11 cellular contexts compared by ENCODE assay signal in the genomic region with DNA sequence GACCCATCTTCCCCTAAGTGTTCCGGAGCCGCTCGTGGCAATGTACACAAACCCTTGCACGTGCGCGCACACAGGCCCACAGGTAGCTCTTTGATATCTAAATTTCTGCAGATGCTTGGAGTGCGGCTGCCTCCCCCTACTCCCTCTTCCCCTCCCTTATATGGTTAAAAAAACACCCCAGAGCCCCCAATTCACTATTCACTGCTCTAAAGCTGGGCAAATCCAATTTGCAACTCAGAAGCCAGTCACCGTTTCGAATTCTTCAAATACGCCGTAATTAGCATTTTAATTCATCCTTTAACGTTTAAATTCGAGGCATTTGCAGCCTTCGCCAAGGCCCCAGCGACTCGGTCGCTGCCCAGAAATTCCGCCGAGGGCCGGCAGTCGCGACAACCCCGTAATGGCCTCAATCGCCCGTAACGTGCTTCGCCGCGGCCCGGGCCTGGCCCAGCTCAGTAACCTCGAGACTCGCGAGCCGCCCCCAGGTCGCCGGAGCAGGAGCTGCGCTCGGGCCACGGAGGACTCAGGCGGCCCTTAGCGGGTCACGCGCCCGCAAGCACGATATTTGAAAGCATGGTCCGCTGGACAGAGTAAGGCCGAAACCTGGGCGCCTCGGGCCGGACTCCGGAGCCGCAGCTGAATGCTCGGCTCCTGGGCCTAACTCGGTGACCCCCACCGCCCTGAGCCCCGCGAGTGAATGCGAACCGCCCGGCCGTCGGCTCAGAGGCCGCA. TPM values are rescaled to one million over a fixed set of nuclear protein-coding genes. Genes with fewer than 3 reads are reported as not detected.
DNase-seq lines count a peak whose midpoint lies in the region; FAIRE-seq and TF ChIP-seq lines count a peak whose summit lies in the region.
"Had no signal": no experiment of that assay in that cellular context is flagged by ENCODE, and none has a peak within 500 bp of the region (broad histone marks: within the 10 kb centered on the region; RNA-seq: fewer than 3 reads in every experiment).

No MANE protein-coding gene starts in this region.

- no peaks in the 10 kb centered on the region for H3K9me3 ChIP-seq in prostate gland

- H3K4me1 Mint-ChIP-seq in activated CD4-positive, alpha-beta memory T cell treated with anti-CD3 and anti-CD28 coated beads for 36 hours (ENCODE audit: low read depth) = no peaks in the 10 kb centered on the region

- no peak for FAIRE-seq in RCC 7860 (lab: Jason Lieb, UNC)
- FAIRE-seq: urothelium cell line had no signal

- no peaks in the 10 kb centered on the region for H3K36me3 ChIP-seq in prostate gland

- POLR2A ChIA-PET in activated CD4-positive, alpha-beta memory T cell treated with anti-CD3 and anti-CD28 coated beads for 36 hours (lab: Charles Lee) = no interaction called here

- CTCF ChIA-PET in activated CD4-positive, alpha-beta memory T cell treated with anti-CD3 and anti-CD28 coated beads for 36 hours (lab: Charles Lee) = no interaction called here

- peak overlapping the region; percentile 58 to 60 for H3K4me3 ChIP-seq in foreskin fibroblast (ENCODE audit: low read depth in 1 of 2, low read length in 2 of 2)
- H3K4me3 ChIP-seq in prostate gland = peak overlapping the region; percentile 52 to 54

- H3K9me3 Mint-ChIP-seq in activated CD4-positive, alpha-beta memory T cell treated with anti-CD3 and anti-CD28 coated beads for 36 hours = peaks cover 4% of the 10 kb centered on the region
- H3K9me3 Mint-ChIP-seq: activated T-helper 17 cell treated with anti-CD3 and anti-CD28 coated beads, Interleukin-2, amount 50 U/mL, for 72 hours had no signal

- peaks cover 9% of the 10 kb centered on the region for H3K36me3 Mint-ChIP-seq in activated CD4-positive, alpha-beta memory T cell treated with anti-CD3 and anti-CD28 coated beads for 36 hours

- H3K27me3 Mint-ChIP-seq in activated CD4-positive, alpha-beta memory T cell treated with anti-CD3 and anti-CD28 coated beads for 36 hours = peaks cover 51% of the 10 kb centered on the region

- DNase-seq in NCI-H2029 (lab: John Stamatoyannopoulos, UW) = peak; percentile 57
- no peak for DNase-seq in NCI-H2029 treated with DMSO at 0.1 percent for 48 hours (lab: John Stamatoyannopoulos, UW)
- DNase-seq in activated CD4-positive, alpha-beta memory T cell treated with anti-CD3 and anti-CD28 coated beads for 36 hours = no peak
- peak; percentile 36 to 74 for DNase-seq in foreskin fibroblast
- no peak for DNase-seq in prostate gland (ENCODE audit: low spot score)
- no peak for DNase-seq in NAMALWA (ENCODE audit: low spot score)
- DNase-seq in NCI-H1436 (lab: John Stamatoyannopoulos, UW) = no peak
- no peak for DNase-seq in RCC 7860 (ENCODE audit: low spot score)
- DNase-seq: 8988T had no signal

- H3K4me3 Mint-ChIP-seq in activated CD4-positive, alpha-beta memory T cell treated with anti-CD3 and anti-CD28 coated beads for 36 hours = peak overlapping the region; percentile 35
- H3K4me3 Mint-ChIP-seq: activated T-helper 17 cell treated with anti-CD3 and anti-CD28 coated beads, Interleukin-2, amount 50 U/mL, for 72 hours had no signal

- peak overlapping the region; percentile 51 to 77 for H3K27ac ChIP-seq in prostate gland

- TF ChIP-seq POLR2A in prostate gland (IDR thresholded peaks at IDR 0.05) = no peak

- intact Hi-C loops in activated CD4-positive, alpha-beta memory T cell treated with anti-CD3 and anti-CD28 coated beads for 36 hours (cut with micrococcal nuclease) = loop anchor here (5.0 kb wide), 1 partner anchor 868 kb away; a partner anchor contains a TSS
- intact Hi-C loops in prostate gland (cut with DNase I) = no loop called here

- peaks cover 10% of the 10 kb centered on the region for H3K27me3 ChIP-seq in prostate gland (replicated peaks; ENCODE audit: insufficient read depth)

- peak overlapping the region; percentile 56 for H3K27ac Mint-ChIP-seq in activated CD4-positive, alpha-beta memory T cell treated with anti-CD3 and anti-CD28 coated beads for 36 hours
- H3K27ac Mint-ChIP-seq: activated T-helper 17 cell treated with anti-CD3 and anti-CD28 coated beads, Interleukin-2, amount 50 U/mL, for 72 hours had no signal

- no peak for TF ChIP-seq CTCF in foreskin fibroblast (IDR thresholded peaks at IDR 0.05; ENCODE audit: low read depth, low read length)
- no peak for TF ChIP-seq CTCF in prostate gland (IDR thresholded peaks at IDR 0.05)

- WGBS in prostate gland = 13% methylated on average over 58 of the region's 63 CpGs

- peaks cover 3% of the 10 kb centered on the region for H3K4me1 ChIP-seq in prostate gland (replicated peaks)

RNA-seq across cellular contexts. Expression of a gene that starts 1.3 kb away (rescaled TPM):
- total RNA-seq in activated CD4-positive, alpha-beta memory T cell treated with anti-CD3 and anti-CD28 coated beads for 36 hours = not detected
- total RNA-seq in prostate gland = 10 to 100 TPM; 10.2 to 20.6 TPM
- total RNA-seq: activated T-helper 17 cell treated with anti-CD3 and anti-CD28 coated beads, Interleukin-2, amount 50 U/mL, for 72 hours had no signal

Comparison
In these comparisons a context has a peak if more than half of its experiments do, and no peak if none do; other contexts are left out.
1. DNase-seq: peak in NCI-H2029 (single experiment) and foreskin fibroblast (2 of 2); none in NCI-H2029 treated with DMSO at 0.1 percent for 48 hours (single experiment), activated CD4-positive, alpha-beta memory T cell treated with anti-CD3 and anti-CD28 coated beads for 36 hours (single experiment), prostate gland (single experiment), NAMALWA (single experiment), NCI-H1436 (single experiment) and RCC 7860 (single experiment).
2. RNA of a gene that starts 1.3 kb away (total RNA-seq): 10.2 to 20.6 TPM in prostate gland; not detected in activated CD4-positive, alpha-beta memory T cell treated with anti-CD3 and anti-CD28 coated beads for 36 hours; every median in the first group is over 10 times any median in the second.